In genomic region chr17:42171831-42172230, GRCh38 we compare ENCODE assay signal across 27 cellular contexts. TPM values are rescaled to one million over a fixed set of nuclear protein-coding genes. Genes with fewer than 3 reads are reported as not detected.
A peak's percentile ranks its signal among the peaks of the same experiment; 100 is the strongest.
DNase-seq lines count a peak whose midpoint lies in the region; TF ChIP-seq lines count a peak whose summit lies in the region.
"Had no signal": no experiment of that assay in that cellular context is flagged by ENCODE, and none has a peak within 500 bp of the region (broad histone marks: within the 10 kb centered on the region; RNA-seq: fewer than 3 reads in every experiment).

No MANE protein-coding gene starts in this region.

- H3K36me3 ChIP-seq in osteoblast (ENCODE audit: insufficient read depth, low read length) = no peaks in the 10 kb centered on the region
- H3K36me3 ChIP-seq: BLaER1, neutrophil, vagina had no signal

- POLR2A ChIA-PET in MCF 10A (lab: Yijun Ruan, JAX) = interaction anchor here (0.6 to 0.9 kb wide), 2 partner anchors 18 to 437 kb away, joined by 3 read pairs; no protein-coding TSS in a partner anchor

- TF ChIP-seq CTCF in MCF 10A (IDR thresholded peaks at IDR 0.05; ENCODE audit: unreplicated experiment) (no peak), osteoblast (IDR thresholded peaks at IDR 0.05; ENCODE audit: extremely low read depth, low read depth, low read length) (no peak)

- H3K4me1 ChIP-seq in osteoblast (ENCODE audit: insufficient read depth, low read length) = no peaks in the 10 kb centered on the region
- H3K4me1 ChIP-seq: body of pancreas, vagina had no signal

- no peaks in the 10 kb centered on the region for H3K79me2 ChIP-seq in osteoblast (ENCODE audit: insufficient read depth, low read length)

- H3K4me3 ChIP-seq in osteoblast (ENCODE audit: insufficient read depth, low read length) = no peak overlapping the region
- H3K4me3 ChIP-seq: BLaER1, body of pancreas, coronary artery, vagina had no signal

- intact Hi-C loops in MCF 10A (cut with micrococcal nuclease) = no loop called here
- intact Hi-C loops in activated T-helper 2 cell treated with anti-CD3 and anti-CD28 coated beads, Interferon-gamma antibody, Interleukin-2, Interleukin-4, amounts not matched to agents 10 μg/mL and 5 μg/mL and 100 μg/mL, durations not matched to agents 14 hours and 24 hours and 36 hours (cut with micrococcal nuclease) = no loop called here

- in situ Hi-C loops in T47D (cut with HindIII; ENCODE audit: low pct_unique_long_range_greater_than_20kb, low sequenced_read_pairs) = no loop called here

- H4K20me1 ChIP-seq in osteoblast (ENCODE audit: insufficient read depth, low read length) = no peaks in the 10 kb centered on the region
- H4K20me1 ChIP-seq: BLaER1 had no signal

- H2AFZ ChIP-seq in osteoblast (ENCODE audit: low read length) = no peak overlapping the region

- H3K27me3 ChIP-seq in osteoblast (ENCODE audit: insufficient read depth, low read length) = peaks cover 24% of the 10 kb centered on the region
- H3K27me3 ChIP-seq: BLaER1, body of pancreas, vagina had no signal

- peaks cover 46% of the 10 kb centered on the region for H3K27me3 Mint-ChIP-seq in MCF 10A (ENCODE audit: insufficient read depth, unreplicated experiment)
- no peaks in the 10 kb centered on the region for H3K27me3 Mint-ChIP-seq in activated T-helper 2 cell treated with anti-CD3 and anti-CD28 coated beads, Interferon-gamma antibody, Interleukin-2, Interleukin-4, amounts not matched to agents 10 μg/mL and 5 μg/mL and 100 μg/mL, durations not matched to agents 14 hours and 24 hours and 36 hours (ENCODE audit: low read depth)
- H3K27me3 Mint-ChIP-seq: activated T-helper 17 cell treated with anti-CD3 and anti-CD28 coated beads, Interleukin-2, amount 50 U/mL, for 72 hours had no signal

- H3K4me3 Mint-ChIP-seq in MCF 10A (ENCODE audit: unreplicated experiment) = no peak overlapping the region
- H3K4me3 Mint-ChIP-seq in activated T-helper 2 cell treated with anti-CD3 and anti-CD28 coated beads, Interferon-gamma antibody, Interleukin-2, Interleukin-4, amounts not matched to agents 10 μg/mL and 5 μg/mL and 100 μg/mL, durations not matched to agents 14 hours and 24 hours and 36 hours (ENCODE audit: low read depth) = no peak overlapping the region
- H3K4me3 Mint-ChIP-seq: activated CD4-positive, alpha-beta T cell treated with anti-CD3 and anti-CD28 coated beads, Interleukin-2, amount 10 ng/mL, durations not matched to agents 24 days and 14 days; activated T-helper 17 cell treated with anti-CD3 and anti-CD28 coated beads, Interleukin-2, amount 50 U/mL, for 72 hours had no signal

- H3K36me3 Mint-ChIP-seq in MCF 10A (ENCODE audit: insufficient read depth, unreplicated experiment) = no peaks in the 10 kb centered on the region
- H3K36me3 Mint-ChIP-seq in activated T-helper 2 cell treated with anti-CD3 and anti-CD28 coated beads, Interferon-gamma antibody, Interleukin-2, Interleukin-4, amounts not matched to agents 10 μg/mL and 5 μg/mL and 100 μg/mL, durations not matched to agents 14 hours and 24 hours and 36 hours (ENCODE audit: low read depth) = no peaks in the 10 kb centered on the region

- H3K9me3 Mint-ChIP-seq in MCF 10A (ENCODE audit: unreplicated experiment) = no peaks in the 10 kb centered on the region
- no peaks in the 10 kb centered on the region for H3K9me3 Mint-ChIP-seq in activated T-helper 2 cell treated with anti-CD3 and anti-CD28 coated beads, Interferon-gamma antibody, Interleukin-2, Interleukin-4, amounts not matched to agents 10 μg/mL and 5 μg/mL and 100 μg/mL, durations not matched to agents 14 hours and 24 hours and 36 hours
- H3K9me3 Mint-ChIP-seq: activated CD4-positive, alpha-beta T cell treated with anti-CD3 and anti-CD28 coated beads, Interleukin-2, amount 10 ng/mL, durations not matched to agents 24 days and 14 days; activated T-helper 17 cell treated with anti-CD3 and anti-CD28 coated beads, Interleukin-2, amount 50 U/mL, for 72 hours had no signal

- CTCF ChIA-PET in MCF 10A (lab: Yijun Ruan, JAX) = no interaction called here

- DNase-seq in T47D (ENCODE audit: low read depth in 1 of 2, low spot score in 1 of 2) (peak; percentile 51 to 56), MCF 10A (ENCODE audit: unreplicated experiment) (no peak), epithelial cell of prostate (ENCODE audit: low read depth, low spot score) (peak; percentile 27), osteoblast (ENCODE audit: insufficient read length, low spot score, missing footprints) (peak; percentile 72), COR-L47 (lab: John Stamatoyannopoulos, UW) (no peak)
- DNase-seq in activated T-helper 2 cell treated with anti-CD3 and anti-CD28 coated beads, Interferon-gamma antibody, Interleukin-2, Interleukin-4, amounts not matched to agents 10 μg/mL and 5 μg/mL and 100 μg/mL, durations not matched to agents 14 hours and 24 hours and 36 hours (ENCODE audit: low spot score) = no peak
- DNase-seq: activated CD4-positive, alpha-beta T cell treated with anti-CD3 and anti-CD28 coated beads, Interleukin-2, amount 10 ng/mL, durations not matched to agents 24 days and 14 days; body of pancreas; Calu3; Kasumi-1; NCI-H1092; NCI-H2081; NCI-H524; SHP77; stimulated activated CD4-positive, alpha-beta T cell treated with anti-CD3 and anti-CD28 coated beads, Interleukin-12 subunit alpha, Interleukin-12 subunit beta, amount 100 ng/mL, for 4 hours; stimulated activated CD8-positive, alpha-beta memory T cell treated with anti-CD3 and anti-CD28 coated beads, Interleukin-4, amount 100 ng/mL, for 48 hours had no signal

- no TSS peak for BruUV-seq in MCF 10A (replicated peaks; lab: Mats Ljungman, UMichigan)

- H3K4me1 Mint-ChIP-seq in MCF 10A (ENCODE audit: insufficient read depth, unreplicated experiment) = no peaks in the 10 kb centered on the region
- no peaks in the 10 kb centered on the region for H3K4me1 Mint-ChIP-seq in activated T-helper 2 cell treated with anti-CD3 and anti-CD28 coated beads, Interferon-gamma antibody, Interleukin-2, Interleukin-4, amounts not matched to agents 10 μg/mL and 5 μg/mL and 100 μg/mL, durations not matched to agents 14 hours and 24 hours and 36 hours (ENCODE audit: low read depth)

- no peaks in the 10 kb centered on the region for H3K9me3 ChIP-seq in osteoblast (ENCODE audit: low read depth, low read length)
- H3K9me3 ChIP-seq: BLaER1, body of pancreas, neutrophil, vagina had no signal

- H3K27ac ChIP-seq in epithelial cell of prostate (no peak overlapping the region), osteoblast (ENCODE audit: low read depth, low read length) (no peak overlapping the region)
- H3K27ac ChIP-seq: BLaER1, body of pancreas, coronary artery, neutrophil, vagina had no signal

- no peak overlapping the region for H3K27ac Mint-ChIP-seq in MCF 10A (ENCODE audit: low read depth, unreplicated experiment)
- H3K27ac Mint-ChIP-seq in activated T-helper 2 cell treated with anti-CD3 and anti-CD28 coated beads, Interferon-gamma antibody, Interleukin-2, Interleukin-4, amounts not matched to agents 10 μg/mL and 5 μg/mL and 100 μg/mL, durations not matched to agents 14 hours and 24 hours and 36 hours = no peak overlapping the region
- H3K27ac Mint-ChIP-seq: activated CD4-positive, alpha-beta T cell treated with anti-CD3 and anti-CD28 coated beads, Interleukin-2, amount 10 ng/mL, durations not matched to agents 24 days and 14 days; activated T-helper 17 cell treated with anti-CD3 and anti-CD28 coated beads, Interleukin-2, amount 50 U/mL, for 72 hours had no signal

- H3K4me2 ChIP-seq in osteoblast (ENCODE audit: insufficient read depth, low read length) = no peak overlapping the region
- H3K4me2 ChIP-seq: BLaER1 had no signal

RNA-seq across cellular contexts. Expression of gene KCNH4, which starts 9.1 kb away (rescaled TPM):
- total RNA-seq in MCF 10A (2022) (not detected in 2 replicates), osteoblast (not detected in 2 replicates)
- 0.44 and 0.64 TPM in 2 replicates for total RNA-seq in activated T-helper 2 cell treated with anti-CD3 and anti-CD28 coated beads, Interferon-gamma antibody, Interleukin-2, Interleukin-4, amounts not matched to agents 10 μg/mL and 5 μg/mL and 100 μg/mL, durations not matched to agents 14 hours and 24 hours and 36 hours
- total RNA-seq: A172, body of pancreas, Calu3, fibroblast of villous mesenchyme, HT-29, left lobe of liver, vagina had no signal

RNA-seq across cellular contexts. Expression of gene HCRT, which starts 13.4 kb away (rescaled TPM):
- total RNA-seq in MCF 10A (2022) (not detected in 2 replicates), osteoblast (not detected in 2 replicates)
- not detected in 2 replicates for total RNA-seq in activated T-helper 2 cell treated with anti-CD3 and anti-CD28 coated beads, Interferon-gamma antibody, Interleukin-2, Interleukin-4, amounts not matched to agents 10 μg/mL and 5 μg/mL and 100 μg/mL, durations not matched to agents 14 hours and 24 hours and 36 hours
- total RNA-seq: A172; activated CD4-positive, alpha-beta T cell treated with anti-CD3 and anti-CD28 coated beads, Interleukin-2, amount 10 ng/mL, durations not matched to agents 24 days and 14 days; activated T-helper 17 cell treated with anti-CD3 and anti-CD28 coated beads, Interleukin-2, amount 50 U/mL, for 72 hours; body of pancreas; Calu3; fibroblast of villous mesenchyme; HT-29; left lobe of liver; mucosa of gallbladder; subcutaneous adipose tissue; vagina had no signal

RNA-seq across cellular contexts. Expression of gene RAB5C, which starts 17.0 kb away (rescaled TPM):
- 101 and 119 TPM in 2 replicates for total RNA-seq in MCF 10A (2022)
- 80.0 and 90.5 TPM in 2 replicates for total RNA-seq in osteoblast
- total RNA-seq in activated T-helper 2 cell treated with anti-CD3 and anti-CD28 coated beads, Interferon-gamma antibody, Interleukin-2, Interleukin-4, amounts not matched to agents 10 μg/mL and 5 μg/mL and 100 μg/mL, durations not matched to agents 14 hours and 24 hours and 36 hours = 63.9 and 67.9 TPM in 2 replicates

RNA-seq across cellular contexts. Expression of gene GHDC, which starts 22.5 kb away (rescaled TPM):
- total RNA-seq in MCF 10A (2022) (6.8 and 8.9 TPM in 2 replicates), osteoblast (26.8 and 31.8 TPM in 2 replicates)
- 16.5 and 17.6 TPM in 2 replicates for total RNA-seq in activated T-helper 2 cell treated with anti-CD3 and anti-CD28 coated beads, Interferon-gamma antibody, Interleukin-2, Interleukin-4, amounts not matched to agents 10 μg/mL and 5 μg/mL and 100 μg/mL, durations not matched to agents 14 hours and 24 hours and 36 hours

RNA-seq across cellular contexts. Expression of gene HSPB9, which starts 49.2 kb away (rescaled TPM):
- total RNA-seq in MCF 10A (2022) (not detected in 2 replicates), osteoblast (not detected in 2 replicates)
- not detected in 2 replicates for total RNA-seq in activated T-helper 2 cell treated with anti-CD3 and anti-CD28 coated beads, Interferon-gamma antibody, Interleukin-2, Interleukin-4, amounts not matched to agents 10 μg/mL and 5 μg/mL and 100 μg/mL, durations not matched to agents 14 hours and 24 hours and 36 hours
- total RNA-seq: A172; activated CD4-positive, alpha-beta T cell treated with anti-CD3 and anti-CD28 coated beads, Interleukin-2, amount 10 ng/mL, durations not matched to agents 24 days and 14 days; fibroblast of villous mesenchyme; HT-29; subcutaneous adipose tissue had no signal

Comparison
In these comparisons a context has a peak if more than half of its experiments do, and no peak if none do; other contexts are left out.
1. DNase-seq: peak in T47D (2 of 2), epithelial cell of prostate (single experiment) and osteoblast (single experiment); none in MCF 10A (single experiment), activated T-helper 2 cell treated with anti-CD3 and anti-CD28 coated beads, Interferon-gamma antibody, Interleukin-2, Interleukin-4, amounts not matched to agents 10 μg/mL and 5 μg/mL and 100 μg/mL, durations not matched to agents 14 hours and 24 hours and 36 hours (single experiment) and COR-L47 (single experiment).